ENCODE assay signal across 17 cellular contexts in genomic region chr12:9253464-9253863, GRCh38. TPM values are rescaled to one million over a fixed set of nuclear protein-coding genes. Genes with fewer than 3 reads are reported as not detected.
DNase-seq lines count a peak whose midpoint lies in the region; ATAC-seq and TF ChIP-seq lines count a peak whose summit lies in the region.
"Had no signal": no experiment of that assay in that cellular context is flagged by ENCODE, and none has a peak within 500 bp of the region (broad histone marks: within the 10 kb centered on the region; RNA-seq: fewer than 3 reads in every experiment).

No MANE protein-coding gene starts in this region.

- no peaks in the 10 kb centered on the region for H3K9me3 ChIP-seq in parathyroid adenoma (ENCODE audit: control insufficient read depth, low read length)
- H3K9me3 ChIP-seq: A549 had no signal

- no peak overlapping the region for H2AFZ ChIP-seq in GM23338
- H2AFZ ChIP-seq in parathyroid adenoma: no peak overlapping the region
- H2AFZ ChIP-seq: GM23248 had no signal

- H3K79me2 ChIP-seq in GM23338 (replicated peaks; ENCODE audit: insufficient read depth) (no peaks in the 10 kb centered on the region), parathyroid adenoma (no peaks in the 10 kb centered on the region)

- H3K4me1 ChIP-seq in GM23338 (ENCODE audit: insufficient read depth) (peaks cover 9% of the 10 kb centered on the region; the same call in 1 of the 2 replicates), parathyroid adenoma (no peaks in the 10 kb centered on the region)
- H3K4me1 ChIP-seq: A549, BE2C had no signal

- H3K9me2 ChIP-seq in GM23338 (ENCODE audit: insufficient read depth): no peaks in the 10 kb centered on the region

- H3K27me3 ChIP-seq in GM23338 (ENCODE audit: insufficient read depth) (no peaks in the 10 kb centered on the region), H7 (ENCODE audit: control insufficient read depth, insufficient read depth, low read length) (no peaks in the 10 kb centered on the region), parathyroid adenoma (ENCODE audit: control insufficient read depth, insufficient read depth, low read length) (no peaks in the 10 kb centered on the region)

- H3K27ac ChIP-seq in GM23338 (ENCODE audit: low read depth) (no peak overlapping the region), parathyroid adenoma (no peak overlapping the region)
- H3K27ac ChIP-seq: A549, C4-2B, GM23248 had no signal

- peak; percentile 38; the same call in 2 of the 3 replicates for ATAC-seq in GM23338
- ATAC-seq in effector memory CD8-positive, alpha-beta T cell (replicated peaks): no peak
- ATAC-seq: A549, GM12878 had no signal

- no peak overlapping the region for H3K27ac Mint-ChIP-seq in GM23338
- peak overlapping the region; percentile 31 to 74 for H3K27ac Mint-ChIP-seq in effector memory CD8-positive, alpha-beta T cell
- H3K27ac Mint-ChIP-seq: H9 had no signal

- H4K20me1 ChIP-seq in GM23338 (replicated peaks; ENCODE audit: insufficient read depth): no peaks in the 10 kb centered on the region

- H3K9ac ChIP-seq in parathyroid adenoma: no peak overlapping the region
- H3K9ac ChIP-seq: GM23248 had no signal

- no peaks in the 10 kb centered on the region for H3F3A ChIP-seq in GM23338 (replicated peaks; ENCODE audit: low read depth)

- H3K4me3 ChIP-seq in GM23338: no peak overlapping the region
- H3K4me3 ChIP-seq in H7 (ENCODE audit: insufficient read depth, low read depth, low read length): no peak overlapping the region
- no peak overlapping the region for H3K4me3 ChIP-seq in parathyroid adenoma (ENCODE audit: low read depth, low read length)
- H3K4me3 ChIP-seq: A549, GM12878, GM23248 had no signal

- H3K36me3 ChIP-seq in GM23338 (ENCODE audit: insufficient read depth): no peaks in the 10 kb centered on the region
- no peaks in the 10 kb centered on the region for H3K36me3 ChIP-seq in H7 (replicated peaks; ENCODE audit: control insufficient read depth, insufficient read depth, low read length)
- no peaks in the 10 kb centered on the region for H3K36me3 ChIP-seq in parathyroid adenoma (ENCODE audit: control insufficient read depth, insufficient read depth, low read length)
- H3K36me3 ChIP-seq: BE2C had no signal

- no peaks in the 10 kb centered on the region; the same call in 2 of the 3 replicates for H3K9me3 Mint-ChIP-seq in GM23338
- H3K9me3 Mint-ChIP-seq in effector memory CD8-positive, alpha-beta T cell: no peaks in the 10 kb centered on the region
- H3K9me3 Mint-ChIP-seq: H9 had no signal

- TF ChIP-seq CTCF in GM23338 (conservative IDR thresholded peaks at IDR 0.05; ENCODE audit: low read depth in 2 of 2): no peak
- no peak for TF ChIP-seq CTCF in parathyroid adenoma (IDR thresholded peaks at IDR 0.05)

- DNase-seq in GM23338 (ENCODE audit: low spot score): no peak
- DNase-seq in H7: peak; percentile 22
- no peak for DNase-seq in effector memory CD8-positive, alpha-beta T cell
- DNase-seq in NCI-H187 (lab: John Stamatoyannopoulos, UW): no peak
- DNase-seq in Kasumi-1 (lab: John Stamatoyannopoulos, UW): no peak
- DNase-seq: BE2C; CD4-positive, alpha-beta memory T cell; DMS79; GM23248; H9 had no signal

- H3K4me1 Mint-ChIP-seq in GM23338: peaks cover 7% of the 10 kb centered on the region
- peaks cover 3 to 4% of the 10 kb centered on the region in 2 donors for H3K4me1 Mint-ChIP-seq in effector memory CD8-positive, alpha-beta T cell (ENCODE audit: low read depth in 2 of 2)

- no peak overlapping the region for H3K4me3 Mint-ChIP-seq in GM23338
- H3K4me3 Mint-ChIP-seq in effector memory CD8-positive, alpha-beta T cell: no peak overlapping the region
- H3K4me3 Mint-ChIP-seq: CD4-positive, alpha-beta memory T cell; H9 had no signal

- H3K4me2 ChIP-seq in GM23338: no peak overlapping the region
- peak overlapping the region; percentile 41 for H3K4me2 ChIP-seq in parathyroid adenoma (ENCODE audit: low read length)
- H3K4me2 ChIP-seq: A549 had no signal

- H3K36me3 Mint-ChIP-seq in GM23338 (ENCODE audit: low read depth): no peaks in the 10 kb centered on the region
- peaks cover 15% of the 10 kb centered on the region for H3K36me3 Mint-ChIP-seq in effector memory CD8-positive, alpha-beta T cell (ENCODE audit: insufficient read depth)

- H3K27me3 Mint-ChIP-seq in GM23338 (ENCODE audit: insufficient read depth, low read depth, poor library complexity): peaks cover 1% of the 10 kb centered on the region
- no peaks in the 10 kb centered on the region for H3K27me3 Mint-ChIP-seq in effector memory CD8-positive, alpha-beta T cell
- H3K27me3 Mint-ChIP-seq: CD4-positive, alpha-beta memory T cell had no signal

TF ChIP-seq in GM23338, 12 proteins besides CTCF, POLR2A, EP300 and RAD21 (continues in another document):
- TF ChIP-seq, protein P1, sequence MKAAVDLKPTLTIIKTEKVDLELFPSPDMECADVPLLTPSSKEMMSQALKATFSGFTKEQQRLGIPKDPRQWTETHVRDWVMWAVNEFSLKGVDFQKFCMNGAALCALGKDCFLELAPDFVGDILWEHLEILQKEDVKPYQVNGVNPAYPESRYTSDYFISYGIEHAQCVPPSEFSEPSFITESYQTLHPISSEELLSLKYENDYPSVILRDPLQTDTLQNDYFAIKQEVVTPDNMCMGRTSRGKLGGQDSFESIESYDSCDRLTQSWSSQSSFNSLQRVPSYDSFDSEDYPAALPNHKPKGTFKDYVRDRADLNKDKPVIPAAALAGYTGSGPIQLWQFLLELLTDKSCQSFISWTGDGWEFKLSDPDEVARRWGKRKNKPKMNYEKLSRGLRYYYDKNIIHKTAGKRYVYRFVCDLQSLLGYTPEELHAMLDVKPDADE (IDR thresholded peaks at IDR 0.05): no peak
- TF ChIP-seq ZNF114 (CRISPR knock-in tag; IDR thresholded peaks at IDR 0.05) (no peak), REST (IDR thresholded peaks at IDR 0.05; ENCODE audit: unreplicated experiment) (no peak), STAT1 (IDR thresholded peaks at IDR 0.05; ENCODE audit: unreplicated experiment) (no peak)

RNA-seq across cellular contexts. Expression of gene PZP, which starts 45.3 kb away (rescaled TPM):
- total RNA-seq in GM23338 (2014; rRNA removed; shearing (Covaris generic)): 0.43 TPM in 1 of 2 replicates, not detected in the other
- polyA plus RNA-seq in GM23338 (2016; fragmentation: Nextera tagmentation; extraction: Ambion mirVana): 0.33 and 0.92 TPM in 2 replicates
- total RNA-seq in H7 (2014; rRNA removed; shearing (Covaris generic)): not detected in 2 replicates
- total RNA-seq: CD4-positive, alpha-beta memory T cell; G401; GM12878; GM23248; H9; HT1080 had no signal
- polyA plus RNA-seq: A549, AG04450, GM12878, GM23248 had no signal
